ENCODE assay signal across 9 cellular contexts in the genomic region with DNA sequence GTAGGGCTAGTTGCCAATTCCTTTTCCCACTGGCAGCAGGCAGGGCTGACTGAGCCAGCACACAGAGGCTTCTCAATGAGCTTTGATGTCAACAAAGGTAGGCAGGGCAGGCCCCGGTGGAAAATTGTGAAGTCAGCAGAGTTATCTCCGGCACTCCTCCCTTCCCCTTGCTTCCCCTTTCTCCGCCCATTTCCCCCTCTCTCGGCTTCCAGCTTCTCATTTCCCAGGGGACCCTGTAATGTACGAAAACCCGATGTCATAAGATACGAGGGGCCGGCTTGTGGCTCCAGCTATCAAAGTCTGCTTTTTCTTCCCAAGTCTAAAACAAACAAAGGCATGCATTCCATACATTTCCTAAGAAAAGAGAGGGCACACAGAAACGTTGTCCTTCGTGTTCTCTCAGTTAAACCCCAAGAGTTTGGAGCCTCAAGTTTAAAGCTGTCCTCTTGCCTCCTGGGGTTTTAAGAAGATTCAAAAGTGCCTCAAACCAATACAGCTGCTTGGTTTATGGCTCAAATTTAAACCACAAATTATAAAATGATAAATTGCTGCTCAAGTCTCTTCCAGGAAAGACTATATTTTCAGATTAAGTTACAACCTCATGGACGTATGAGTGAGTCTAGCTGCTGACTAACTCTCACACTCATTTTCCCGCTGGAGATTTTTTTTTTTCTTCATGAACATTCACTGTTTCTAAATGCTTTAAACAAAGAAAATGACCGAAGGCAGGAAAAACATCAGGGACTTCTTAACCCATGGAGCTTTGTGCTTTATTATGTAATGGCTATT. TPM values are rescaled to one million over a fixed set of nuclear protein-coding genes. Genes with fewer than 3 reads are reported as not detected.
DNase-seq lines count a peak whose midpoint lies in the region; ATAC-seq and TF ChIP-seq lines count a peak whose summit lies in the region.
"Had no signal": no experiment of that assay in that cellular context is flagged by ENCODE, and none has a peak within 500 bp of the region (broad histone marks: within the 10 kb centered on the region; RNA-seq: fewer than 3 reads in every experiment).

No MANE protein-coding gene starts in this region.

- H3K4me1 Mint-ChIP-seq in T-helper 2 cell treated with Interferon-gamma antibody and Interleukin-4, amounts not matched to agents 5 μg/mL and 100 μg/mL, for 36 hours (ENCODE audit: low read depth) = peaks cover 37% of the 10 kb centered on the region
- H3K4me1 Mint-ChIP-seq in activated CD4-positive, alpha-beta memory T cell treated with anti-CD3 and anti-CD28 coated beads for 36 hours (ENCODE audit: low read depth) = peaks cover 47% of the 10 kb centered on the region
- peaks cover 13 to 57% (median 54%) of the 10 kb centered on the region in 4 donors for H3K4me1 Mint-ChIP-seq in naive thymus-derived CD8-positive, alpha-beta T cell
- H3K4me1 Mint-ChIP-seq: central memory CD8-positive, alpha-beta T cell had no signal

- POLR2A ChIA-PET in activated CD4-positive, alpha-beta memory T cell treated with anti-CD3 and anti-CD28 coated beads for 36 hours (lab: Charles Lee) = interaction anchor here (0.6 to 2.0 kb wide), 5 partner anchors 9 to 89 kb away, joined by 3 to 16 read pairs (median 5); no protein-coding TSS in a partner anchor
- POLR2A ChIA-PET in naive thymus-derived CD8-positive, alpha-beta T cell (lab: Charles Lee) = interaction anchor here (0.6 to 1.7 kb wide), 4 partner anchors 9 to 116 kb away, joined by 4 to 5 read pairs (median 4); no protein-coding TSS in a partner anchor

- TF ChIP-seq CTCF in fibroblast of mammary gland (conservative IDR thresholded peaks at IDR 0.05; ENCODE audit: control insufficient read depth, insufficient read depth, low read depth, low read length) = no peak

- H3K4me3 Mint-ChIP-seq in T-helper 2 cell treated with Interferon-gamma antibody and Interleukin-4, amounts not matched to agents 5 μg/mL and 100 μg/mL, for 36 hours = peak overlapping the region; percentile 57
- peak overlapping the region; percentile 58 for H3K4me3 Mint-ChIP-seq in activated CD4-positive, alpha-beta memory T cell treated with anti-CD3 and anti-CD28 coated beads for 36 hours
- H3K4me3 Mint-ChIP-seq in naive thymus-derived CD8-positive, alpha-beta T cell = peak overlapping the region; percentile 21 to 78 (median 50)
- H3K4me3 Mint-ChIP-seq: central memory CD8-positive, alpha-beta T cell had no signal

- H3K9me3 Mint-ChIP-seq in T-helper 2 cell treated with Interferon-gamma antibody and Interleukin-4, amounts not matched to agents 5 μg/mL and 100 μg/mL, for 36 hours = no peaks in the 10 kb centered on the region
- H3K9me3 Mint-ChIP-seq in activated CD4-positive, alpha-beta memory T cell treated with anti-CD3 and anti-CD28 coated beads for 36 hours = no peaks in the 10 kb centered on the region
- no peaks in the 10 kb centered on the region for H3K9me3 Mint-ChIP-seq in naive thymus-derived CD8-positive, alpha-beta T cell
- H3K9me3 Mint-ChIP-seq: central memory CD8-positive, alpha-beta T cell had no signal

- peak overlapping the region; percentile 58 for H3K27ac Mint-ChIP-seq in T-helper 2 cell treated with Interferon-gamma antibody and Interleukin-4, amounts not matched to agents 5 μg/mL and 100 μg/mL, for 36 hours
- H3K27ac Mint-ChIP-seq in activated CD4-positive, alpha-beta memory T cell treated with anti-CD3 and anti-CD28 coated beads for 36 hours = peak overlapping the region; percentile 78
- peak overlapping the region in 9 of 10 donors; percentile 54 to 89 (median 73) for H3K27ac Mint-ChIP-seq in naive thymus-derived CD8-positive, alpha-beta T cell

- H3K4me3 ChIP-seq in fibroblast of mammary gland (ENCODE audit: control insufficient read depth, low read depth, low read length) = peak overlapping the region; percentile 32

- DNase-seq in T-helper 2 cell treated with Interferon-gamma antibody and Interleukin-4, amounts not matched to agents 5 μg/mL and 100 μg/mL, for 36 hours (ENCODE audit: low spot score) = no peak
- DNase-seq in T-helper 2 cell (no peak), NCI-H2171 treated with DMSO at 0.1 percent for 48 hours (lab: John Stamatoyannopoulos, UW) (peak; percentile 94), fibroblast of mammary gland (ENCODE audit: low read depth) (peak; percentile 91), NCI-H1048 (lab: John Stamatoyannopoulos, UW) (no peak)
- peak; percentile 42 for DNase-seq in activated CD4-positive, alpha-beta memory T cell treated with anti-CD3 and anti-CD28 coated beads for 36 hours
- DNase-seq in naive thymus-derived CD8-positive, alpha-beta T cell = peak in 4 of 10 donors; percentile 12 to 27 (median 23)
- DNase-seq in activated CD4-positive, CD25-positive, alpha-beta regulatory T cell treated with anti-CD3 and anti-CD28 coated beads, Interleukin-2, amount 50 U/mL, for 72 hours = no peak

- intact Hi-C loops in activated CD4-positive, alpha-beta memory T cell treated with anti-CD3 and anti-CD28 coated beads for 36 hours (cut with micrococcal nuclease) = loop anchor here (1.0 kb wide), 1 partner anchor 9 kb away; no protein-coding TSS in a partner anchor

- CTCF ChIA-PET in activated CD4-positive, alpha-beta memory T cell treated with anti-CD3 and anti-CD28 coated beads for 36 hours (lab: Charles Lee) = interaction anchor here (0.9 to 1.5 kb wide), 5 partner anchors 25 to 86 kb away, joined by 3 to 5 read pairs (median 4); no protein-coding TSS in a partner anchor

- peaks cover 2% of the 10 kb centered on the region for H3K36me3 Mint-ChIP-seq in T-helper 2 cell treated with Interferon-gamma antibody and Interleukin-4, amounts not matched to agents 5 μg/mL and 100 μg/mL, for 36 hours (ENCODE audit: low read depth)
- H3K36me3 Mint-ChIP-seq in activated CD4-positive, alpha-beta memory T cell treated with anti-CD3 and anti-CD28 coated beads for 36 hours = no peaks in the 10 kb centered on the region
- H3K36me3 Mint-ChIP-seq in naive thymus-derived CD8-positive, alpha-beta T cell = no peaks in the 10 kb centered on the region

- ATAC-seq in naive thymus-derived CD8-positive, alpha-beta T cell = peak; percentile 59 to 88

- no peaks in the 10 kb centered on the region for H3K27me3 Mint-ChIP-seq in T-helper 2 cell treated with Interferon-gamma antibody and Interleukin-4, amounts not matched to agents 5 μg/mL and 100 μg/mL, for 36 hours (ENCODE audit: low read depth)
- H3K27me3 Mint-ChIP-seq in activated CD4-positive, alpha-beta memory T cell treated with anti-CD3 and anti-CD28 coated beads for 36 hours = no peaks in the 10 kb centered on the region
- no peaks in the 10 kb centered on the region for H3K27me3 Mint-ChIP-seq in naive thymus-derived CD8-positive, alpha-beta T cell
- H3K27me3 Mint-ChIP-seq: central memory CD8-positive, alpha-beta T cell had no signal

RNA-seq across cellular contexts. Expression of a gene that starts 27.3 kb away (rescaled TPM):
- total RNA-seq in activated CD4-positive, alpha-beta memory T cell treated with anti-CD3 and anti-CD28 coated beads for 36 hours = 10 to 100 TPM; 67.4 to 69.8 TPM
- total RNA-seq in naive thymus-derived CD8-positive, alpha-beta T cell = 100 to 1,000 TPM; 108 to 111 TPM
- 10 to 100 TPM; 37.8 to 48.1 (median 44.7) TPM for polyA plus RNA-seq in naive thymus-derived CD8-positive, alpha-beta T cell

Comparison
In these comparisons a context has a peak if more than half of its experiments do, and no peak if none do; other contexts are left out.
1. DNase-seq: peak in NCI-H2171 treated with DMSO at 0.1 percent for 48 hours (single experiment), activated CD4-positive, alpha-beta memory T cell treated with anti-CD3 and anti-CD28 coated beads for 36 hours (single experiment) and fibroblast of mammary gland (single experiment); none in T-helper 2 cell treated with Interferon-gamma antibody and Interleukin-4, amounts not matched to agents 5 μg/mL and 100 μg/mL, for 36 hours (single experiment), T-helper 2 cell (0 of 5), NCI-H1048 (single experiment) and activated CD4-positive, CD25-positive, alpha-beta regulatory T cell treated with anti-CD3 and anti-CD28 coated beads, Interleukin-2, amount 50 U/mL, for 72 hours (single experiment).
2. Peak in every context shown above with its lines, with median percentiles within 50 percentile points of each other: H3K27ac Mint-ChIP-seq and H3K4me3 Mint-ChIP-seq.